Comparison of ENCODE assay signal across 21 cellular contexts in genomic region chr12:26276709-26277108, GRCh38.
A peak's percentile ranks its signal among the peaks of the same experiment; 100 is the strongest.
DNase-seq lines count a peak whose midpoint lies in the region; ATAC-seq and TF ChIP-seq lines count a peak whose summit lies in the region.
"Had no signal": no experiment of that assay in that cellular context is flagged by ENCODE, and none has a peak within 500 bp of the region (broad histone marks: within the 10 kb centered on the region; RNA-seq: fewer than 3 reads in every experiment).

No MANE protein-coding gene starts in this region.

- no peak overlapping the region for H2BK5ac ChIP-seq in mesenchymal stem cell (ENCODE audit: low read depth, low read length, poor library complexity, severe bottlenecking)

- H3K27ac ChIP-seq in SJSA1 (peak overlapping the region; percentile 97), mesenchymal stem cell (ENCODE audit: low read length, poor library complexity, severe bottlenecking) (peak overlapping the region; percentile 29)
- H3K27ac ChIP-seq: GM23248 had no signal

- no peaks in the 10 kb centered on the region for H3K36me3 Mint-ChIP-seq in activated T-cell treated with anti-CD3 and anti-CD28 coated beads, Interleukin-2, amount 50 U/mL, for 72 hours (ENCODE audit: insufficient read depth in 2 of 2)
- H3K36me3 Mint-ChIP-seq: CD4-positive, alpha-beta memory T cell; mesothelial cell of epicardium; natural killer cell had no signal

- no peak overlapping the region for H4K8ac ChIP-seq in mesenchymal stem cell (ENCODE audit: low read length)

- no peak overlapping the region for H3K18ac ChIP-seq in mesenchymal stem cell (ENCODE audit: low read depth in 1 of 2, low read length in 2 of 2)

- H2AFZ ChIP-seq in mesenchymal stem cell (ENCODE audit: low read depth, low read length) = no peak overlapping the region
- H2AFZ ChIP-seq: GM23248 had no signal

- H3K4me1 ChIP-seq in SJSA1 (replicated peaks) (peaks cover 67% of the 10 kb centered on the region), mesenchymal stem cell (ENCODE audit: control insufficient read depth, insufficient read depth, low read depth, low read length) (peaks cover 38% of the 10 kb centered on the region)

- no peak overlapping the region for H4K91ac ChIP-seq in mesenchymal stem cell (ENCODE audit: low read length)

- no peaks in the 10 kb centered on the region for H3K79me1 ChIP-seq in mesenchymal stem cell (replicated peaks; ENCODE audit: low read length, poor library complexity, severe bottlenecking)

- H3K4ac ChIP-seq in mesenchymal stem cell (ENCODE audit: low read depth in 1 of 2, low read length in 2 of 2) = no peak overlapping the region

- ATAC-seq in activated T-cell treated with anti-CD3 and anti-CD28 coated beads, Interleukin-2, amount 50 U/mL, for 72 hours (replicated peaks in 1 of 2) = no peak
- no peak for ATAC-seq in HG02759 (IDR thresholded peaks at IDR 0.05; ENCODE audit: unreplicated experiment)
- ATAC-seq: left lobe of liver; natural killer cell; pancreas; sciatic nerve; stimulated activated effector memory CD8-positive, alpha-beta T cell treated with anti-CD3 and anti-CD28 coated beads, Interleukin-12 subunit alpha, Interleukin-12 subunit beta, amount 100 ng/mL, for 72 hours had no signal

- no peak overlapping the region for H3K4me2 ChIP-seq in mesenchymal stem cell (ENCODE audit: low read length, poor library complexity, severe bottlenecking)

- H3K27ac Mint-ChIP-seq in activated T-cell treated with anti-CD3 and anti-CD28 coated beads, Interleukin-2, amount 50 U/mL, for 72 hours = no peak overlapping the region
- H3K27ac Mint-ChIP-seq: CD4-positive, alpha-beta memory T cell; mesothelial cell of epicardium; natural killer cell had no signal

- WGBS in mesenchymal stem cell = 0% methylated on average over 2 of the region's 2 CpGs

- H3K14ac ChIP-seq in mesenchymal stem cell (ENCODE audit: low read length in 2 of 2) = no peak overlapping the region

- TF ChIP-seq CTCF in epithelial cell of esophagus (IDR thresholded peaks at IDR 0.05; ENCODE audit: insufficient read depth, low read depth, low read length, missing control alignments) = no peak

- no peak overlapping the region for H3K23ac ChIP-seq in mesenchymal stem cell (ENCODE audit: low read length in 2 of 2)

- no peak overlapping the region for H2AK5ac ChIP-seq in mesenchymal stem cell (ENCODE audit: low read length, severe bottlenecking)

- H3K9ac ChIP-seq in mesenchymal stem cell (ENCODE audit: low read length) = no peak overlapping the region
- H3K9ac ChIP-seq: GM23248 had no signal

- H2BK12ac ChIP-seq in mesenchymal stem cell (ENCODE audit: low read length in 2 of 2) = peak overlapping the region in 1 of 2 experiments; percentile 15

- H3K4me1 Mint-ChIP-seq in activated T-cell treated with anti-CD3 and anti-CD28 coated beads, Interleukin-2, amount 50 U/mL, for 72 hours (ENCODE audit: low read depth) = peaks cover 49% of the 10 kb centered on the region

- peak; percentile 25 for DNase-seq in HCEC 1CT
- DNase-seq in SJSA1 (ENCODE audit: low read depth in 1 of 2, low spot score in 2 of 2) = no peak
- DNase-seq in epithelial cell of esophagus (ENCODE audit: low read depth) = peak; percentile 21
- DNase-seq in mesenchymal stem cell = peak; percentile 82
- no peak for DNase-seq in activated T-cell treated with anti-CD3 and anti-CD28 coated beads, Interleukin-2, amount 50 U/mL, for 72 hours
- no peak for DNase-seq in activated naive CD4-positive, alpha-beta T cell (lab: John Stamatoyannopoulos, UW)
- DNase-seq: activated CD4-positive, alpha-beta T cell treated with anti-CD3 and anti-CD28 coated beads, Interleukin-2, amount 50 U/mL, for 1 hour; activated gamma-delta T cell; amygdala; CD4-positive, alpha-beta memory T cell; DMS53; GM23248; natural killer cell; NCI-H187 treated with DMSO at 0.1 percent for 48 hours; NCI-H446; pancreas had no signal

- H3K36me3 ChIP-seq in SJSA1 (no peaks in the 10 kb centered on the region), mesenchymal stem cell (ENCODE audit: control insufficient read depth in 1 of 2, insufficient read depth in 2 of 2, low read depth in 1 of 2, low read length in 2 of 2) (no peaks in the 10 kb centered on the region)
- H3K36me3 ChIP-seq: pancreas had no signal

- H2BK120ac ChIP-seq in mesenchymal stem cell (ENCODE audit: low read depth, low read length) = no peak overlapping the region

- H2BK15ac ChIP-seq in mesenchymal stem cell (ENCODE audit: low read depth, poor library complexity, severe bottlenecking) = no peak overlapping the region

- H3K4me3 ChIP-seq in SJSA1 (no peak overlapping the region), epithelial cell of esophagus (ENCODE audit: low read length) (no peak overlapping the region), mesenchymal stem cell (ENCODE audit: insufficient read depth in 1 of 2, low read depth in 1 of 2, low read length in 2 of 2) (no peak overlapping the region)
- H3K4me3 ChIP-seq: GM23248, pancreas had no signal

- no peaks in the 10 kb centered on the region for H3K9me3 Mint-ChIP-seq in activated T-cell treated with anti-CD3 and anti-CD28 coated beads, Interleukin-2, amount 50 U/mL, for 72 hours
- H3K9me3 Mint-ChIP-seq: CD4-positive, alpha-beta memory T cell; mesothelial cell of epicardium; natural killer cell; stimulated activated effector memory CD8-positive, alpha-beta T cell treated with anti-CD3 and anti-CD28 coated beads, Interleukin-12 subunit alpha, Interleukin-12 subunit beta, amount 100 ng/mL, for 72 hours had no signal

- H3K9me3 ChIP-seq in SJSA1 (replicated peaks) = no peaks in the 10 kb centered on the region
- H3K9me3 ChIP-seq in mesenchymal stem cell (ENCODE audit: control insufficient read depth, low read length) = no peaks in the 10 kb centered on the region
- H3K9me3 ChIP-seq: pancreas had no signal

- no peak overlapping the region for H3K4me3 Mint-ChIP-seq in activated T-cell treated with anti-CD3 and anti-CD28 coated beads, Interleukin-2, amount 50 U/mL, for 72 hours
- H3K4me3 Mint-ChIP-seq: mesothelial cell of epicardium; natural killer cell; stimulated activated effector memory CD8-positive, alpha-beta T cell treated with anti-CD3 and anti-CD28 coated beads, Interleukin-12 subunit alpha, Interleukin-12 subunit beta, amount 100 ng/mL, for 72 hours had no signal

- peaks cover 14% of the 10 kb centered on the region for H3K27me3 Mint-ChIP-seq in activated T-cell treated with anti-CD3 and anti-CD28 coated beads, Interleukin-2, amount 50 U/mL, for 72 hours (ENCODE audit: low read depth)

- no peaks in the 10 kb centered on the region for H3K27me3 ChIP-seq in SJSA1 (replicated peaks)
- no peaks in the 10 kb centered on the region for H3K27me3 ChIP-seq in mesenchymal stem cell (ENCODE audit: control insufficient read depth in 1 of 2, insufficient read depth in 1 of 2, low read length in 2 of 2)
- H3K27me3 ChIP-seq: pancreas had no signal

Comparison
In these comparisons a context has a peak if more than half of its experiments do, and no peak if none do; other contexts are left out.
1. DNase-seq: peak in HCEC 1CT (single experiment), epithelial cell of esophagus (single experiment) and mesenchymal stem cell (single experiment); none in SJSA1 (0 of 2), activated T-cell treated with anti-CD3 and anti-CD28 coated beads, Interleukin-2, amount 50 U/mL, for 72 hours (0 of 2) and activated naive CD4-positive, alpha-beta T cell (0 of 4).